ENCODE assay signal across 15 cellular contexts in genomic region chr2:135745545-135745944, GRCh38. TPM values are rescaled to one million over a fixed set of nuclear protein-coding genes. Genes with fewer than 3 reads are reported as not detected.
A peak's percentile ranks its signal among the peaks of the same experiment; 100 is the strongest.
DNase-seq lines count a peak whose midpoint lies in the region; ATAC-seq and TF ChIP-seq lines count a peak whose summit lies in the region.
"Had no signal": no experiment of that assay in that cellular context is flagged by ENCODE, and none has a peak within 500 bp of the region (broad histone marks: within the 10 kb centered on the region; RNA-seq: fewer than 3 reads in every experiment).

No MANE protein-coding gene starts in this region.

- TF ChIP-seq RAD21 in neural cell (conservative IDR thresholded peaks at IDR 0.05): no peak

- DNase-seq in AG09309 (ENCODE audit: low read depth): peak; percentile 29
- peak; percentile 78 for DNase-seq in M059J (ENCODE audit: low read depth)
- DNase-seq in T-helper 2 cell treated with Interferon-gamma antibody and Interleukin-4, amounts not matched to agents 5 μg/mL and 100 μg/mL, for 36 hours (ENCODE audit: low spot score): no peak
- no peak for DNase-seq in GM23338 (ENCODE audit: low spot score)
- DNase-seq: activated CD4-positive, alpha-beta T cell treated with anti-CD3 and anti-CD28 coated beads for 1 hour; activated T-cell treated with anti-CD3 and anti-CD28 coated beads, Interleukin-2, amount 50 U/mL, for 48 hours; C1 segment of cervical spinal cord; H9; NCI-H1694 treated with DMSO at 0.1 percent for 48 hours; uterus had no signal

- H4K20me1 ChIP-seq in neural cell (ENCODE audit: insufficient read depth) (no peaks in the 10 kb centered on the region), GM23338 (replicated peaks; ENCODE audit: insufficient read depth) (peaks cover 26% of the 10 kb centered on the region)

- H3K36me3 ChIP-seq in endocrine pancreas (ENCODE audit: control insufficient read depth, insufficient read depth, low read length): peaks cover 3% of the 10 kb centered on the region
- peaks cover 3% of the 10 kb centered on the region for H3K36me3 ChIP-seq in neural cell (ENCODE audit: insufficient read depth, low read length)
- peaks cover 31% of the 10 kb centered on the region for H3K36me3 ChIP-seq in GM23338 (ENCODE audit: insufficient read depth)
- H3K36me3 ChIP-seq: uterus had no signal

- H2AFZ ChIP-seq in neural cell (ENCODE audit: low read depth, low read length): no peak overlapping the region
- no peak overlapping the region for H2AFZ ChIP-seq in GM23338

- H3K4me3 ChIP-seq in AG09309 (ENCODE audit: control insufficient read depth, low read depth, low read length): no peak overlapping the region
- H3K4me3 ChIP-seq in endocrine pancreas (ENCODE audit: control insufficient read depth, insufficient read depth, low read length): peak overlapping the region; percentile 20
- peak overlapping the region; percentile 89 for H3K4me3 ChIP-seq in neural cell (ENCODE audit: low read length)
- no peak overlapping the region for H3K4me3 ChIP-seq in GM23338
- H3K4me3 ChIP-seq: uterus had no signal

- H3K27me3 Mint-ChIP-seq in T-helper 2 cell treated with Interferon-gamma antibody and Interleukin-4, amounts not matched to agents 5 μg/mL and 100 μg/mL, for 36 hours (ENCODE audit: low read depth): no peaks in the 10 kb centered on the region
- peaks cover 2% of the 10 kb centered on the region for H3K27me3 Mint-ChIP-seq in GM23338 (ENCODE audit: insufficient read depth, low read depth, poor library complexity)
- H3K27me3 Mint-ChIP-seq: IgD-negative memory B cell had no signal

- H3K79me2 ChIP-seq in neural cell (replicated peaks; ENCODE audit: insufficient read depth, low read length) (peaks cover 59% of the 10 kb centered on the region), GM23338 (replicated peaks; ENCODE audit: insufficient read depth) (peaks cover 65% of the 10 kb centered on the region)

- H3K4me3 Mint-ChIP-seq in T-helper 2 cell treated with Interferon-gamma antibody and Interleukin-4, amounts not matched to agents 5 μg/mL and 100 μg/mL, for 36 hours: no peak overlapping the region
- no peak overlapping the region for H3K4me3 Mint-ChIP-seq in GM23338
- H3K4me3 Mint-ChIP-seq: H9 had no signal

- H3K9me3 ChIP-seq in endocrine pancreas (ENCODE audit: control insufficient read depth, low read length): no peaks in the 10 kb centered on the region
- H3K9me3 ChIP-seq in neural cell (ENCODE audit: low read length): no peaks in the 10 kb centered on the region
- H3K9me3 ChIP-seq: uterus had no signal

- H3K27ac Mint-ChIP-seq in T-helper 2 cell treated with Interferon-gamma antibody and Interleukin-4, amounts not matched to agents 5 μg/mL and 100 μg/mL, for 36 hours: no peak overlapping the region
- H3K27ac Mint-ChIP-seq in GM23338: no peak overlapping the region

- H3K27me3 ChIP-seq in endocrine pancreas (ENCODE audit: control insufficient read depth, insufficient read depth, low read length): no peaks in the 10 kb centered on the region
- no peaks in the 10 kb centered on the region for H3K27me3 ChIP-seq in neural cell (ENCODE audit: insufficient read depth, low read depth, low read length)
- H3K27me3 ChIP-seq in GM23338 (ENCODE audit: insufficient read depth): no peaks in the 10 kb centered on the region
- H3K27me3 ChIP-seq: uterus had no signal

- peaks cover 4% of the 10 kb centered on the region for H3F3A ChIP-seq in neural cell (ENCODE audit: insufficient read depth, low read length, poor library complexity, severe bottlenecking)
- H3F3A ChIP-seq in GM23338 (replicated peaks; ENCODE audit: low read depth): peaks cover 3% of the 10 kb centered on the region; the same call in 1 of the 2 replicates

- H3K36me3 Mint-ChIP-seq in T-helper 2 cell treated with Interferon-gamma antibody and Interleukin-4, amounts not matched to agents 5 μg/mL and 100 μg/mL, for 36 hours (ENCODE audit: low read depth): peaks cover 50% of the 10 kb centered on the region
- peaks cover 37% of the 10 kb centered on the region for H3K36me3 Mint-ChIP-seq in GM23338 (ENCODE audit: low read depth)

- no peaks in the 10 kb centered on the region for H3K9me2 ChIP-seq in neural cell (ENCODE audit: insufficient read depth, low read length)
- H3K9me2 ChIP-seq in GM23338 (ENCODE audit: insufficient read depth): no peaks in the 10 kb centered on the region

- H3K27ac ChIP-seq in neural cell (ENCODE audit: low read length) (no peak overlapping the region), GM23338 (ENCODE audit: low read depth) (no peak overlapping the region)
- H3K27ac ChIP-seq: uterus had no signal

- TF ChIP-seq CTCF in AG09309 (IDR thresholded peaks at IDR 0.05; ENCODE audit: control insufficient read depth, insufficient read depth, low read depth, low read length, missing control alignments): no peak
- TF ChIP-seq CTCF in neural cell (IDR thresholded peaks at IDR 0.05; ENCODE audit: poor library complexity, severe bottlenecking): no peak
- no peak for TF ChIP-seq CTCF in GM23338 (conservative IDR thresholded peaks at IDR 0.05; ENCODE audit: low read depth in 2 of 2)

- H3K4me1 Mint-ChIP-seq in T-helper 2 cell treated with Interferon-gamma antibody and Interleukin-4, amounts not matched to agents 5 μg/mL and 100 μg/mL, for 36 hours (ENCODE audit: low read depth): peaks cover 30% of the 10 kb centered on the region
- peaks cover 14% of the 10 kb centered on the region for H3K4me1 Mint-ChIP-seq in GM23338

- H3K4me2 ChIP-seq in neural cell (ENCODE audit: low read length) (no peak overlapping the region), GM23338 (no peak overlapping the region)

- no peak for TF ChIP-seq EP300 in neural cell (conservative IDR thresholded peaks at IDR 0.05; ENCODE audit: poor library complexity, severe bottlenecking)

- peaks cover 4% of the 10 kb centered on the region for H3K9me3 Mint-ChIP-seq in T-helper 2 cell treated with Interferon-gamma antibody and Interleukin-4, amounts not matched to agents 5 μg/mL and 100 μg/mL, for 36 hours
- no peaks in the 10 kb centered on the region; the same call in 2 of the 3 replicates for H3K9me3 Mint-ChIP-seq in GM23338
- H3K9me3 Mint-ChIP-seq: H9, IgD-negative memory B cell had no signal

- no peak for ATAC-seq in GM23338
- ATAC-seq in GM18519 (IDR thresholded peaks at IDR 0.05; ENCODE audit: low FRiP score, unreplicated experiment): no peak
- ATAC-seq in HG02763 (IDR thresholded peaks at IDR 0.05; ENCODE audit: unreplicated experiment): no peak

- H3K4me1 ChIP-seq in endocrine pancreas (ENCODE audit: control insufficient read depth, insufficient read depth, low read length): peaks cover 8% of the 10 kb centered on the region
- H3K4me1 ChIP-seq in GM23338 (ENCODE audit: insufficient read depth): peaks cover 12% of the 10 kb centered on the region

- H3K9ac ChIP-seq in endocrine pancreas (ENCODE audit: control insufficient read depth, insufficient read depth, low read length) (no peak overlapping the region), neural cell (ENCODE audit: low read length) (no peak overlapping the region)

TF ChIP-seq in neural cell, 6 proteins besides CTCF, POLR2A, EP300 and RAD21 (continues in another document):
- TF ChIP-seq POLR2AphosphoS5 (IDR thresholded peaks at IDR 0.05) (no peak), SMC3 (conservative IDR thresholded peaks at IDR 0.05; ENCODE audit: poor library complexity) (no peak), EZH2 (IDR thresholded peaks at IDR 0.05; ENCODE audit: borderline replicate concordance, insufficient read depth, low read length, poor library complexity, severe bottlenecking) (no peak), TAF1 (IDR thresholded peaks at IDR 0.05; ENCODE audit: low read depth) (no peak), MXI1 (conservative IDR thresholded peaks at IDR 0.05; ENCODE audit: poor library complexity, severe bottlenecking) (no peak)

TF ChIP-seq in GM23338, 12 proteins besides CTCF, POLR2A, EP300 and RAD21 (continues in another document):
- TF ChIP-seq CREB1 (CRISPR knock-in tag; IDR thresholded peaks at IDR 0.05; ENCODE audit: low read depth): no peak
- no peak for TF ChIP-seq ETS1 (IDR thresholded peaks at IDR 0.05)
- TF ChIP-seq EZH2 (IDR thresholded peaks at IDR 0.05; ENCODE audit: low read depth, unreplicated experiment): no peak
- no peak for TF ChIP-seq NANOG (IDR thresholded peaks at IDR 0.05; ENCODE audit: borderline replicate concordance)
- no peak for TF ChIP-seq JUNB (IDR thresholded peaks at IDR 0.05; ENCODE audit: unreplicated experiment)

RNA-seq across cellular contexts. Expression of gene UBXN4, which starts 3.9 kb away (rescaled TPM):
- total RNA-seq in M059J (2014; rRNA removed; shearing (Covaris generic)): 53.1 and 55.5 TPM in 2 replicates
- polyA plus RNA-seq in neural cell: 142 and 158 TPM in 2 replicates
- polyA minus RNA-seq in neural cell: 106 and 116 TPM in 2 replicates
- 57.6 and 62.0 TPM in 2 replicates for total RNA-seq in GM23338 (2014; rRNA removed; shearing (Covaris generic))
- 160 and 226 TPM in 2 replicates for polyA plus RNA-seq in GM23338 (2016; fragmentation: Nextera tagmentation; extraction: Ambion mirVana)

Comparison
In these comparisons a context has a peak if more than half of its experiments do, and no peak if none do; other contexts are left out.
1. DNase-seq: peak in AG09309 (single experiment) and M059J (single experiment); none in T-helper 2 cell treated with Interferon-gamma antibody and Interleukin-4, amounts not matched to agents 5 μg/mL and 100 μg/mL, for 36 hours (single experiment) and GM23338 (single experiment).
2. H3K4me3 ChIP-seq: peak in endocrine pancreas (single experiment) and neural cell (single experiment); none in AG09309 (single experiment) and GM23338 (single experiment).